ENCODE assay signal across 13 cellular contexts in the genomic region with DNA sequence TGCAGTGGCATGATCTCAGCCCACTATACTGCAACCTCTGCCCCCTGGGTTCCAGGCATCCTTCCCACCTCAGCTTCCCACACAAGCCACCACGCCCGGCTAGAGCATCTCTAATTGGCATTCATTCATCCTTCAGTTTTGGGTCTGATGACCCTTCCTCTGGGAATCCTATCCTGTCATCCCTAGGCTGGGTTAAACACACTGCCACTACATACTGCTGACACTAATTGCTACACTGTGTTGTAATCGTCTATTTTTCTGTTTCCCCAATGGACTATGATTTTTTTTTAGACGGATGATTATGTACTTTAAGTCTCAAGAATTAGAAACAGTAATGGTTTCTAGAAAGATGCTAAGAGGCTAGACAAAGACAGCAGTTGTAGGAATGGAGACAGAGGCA.
DNase-seq lines count a peak whose midpoint lies in the region; TF ChIP-seq lines count a peak whose summit lies in the region.
"Had no signal": no experiment of that assay in that cellular context is flagged by ENCODE, and none has a peak within 500 bp of the region (broad histone marks: within the 10 kb centered on the region; RNA-seq: fewer than 3 reads in every experiment).

No MANE protein-coding gene starts in this region.

- H3K4me1 Mint-ChIP-seq in H9 = peaks cover 35 to 39% of the 10 kb centered on the region in 2 experiments
- H3K4me1 Mint-ChIP-seq: CD4-positive, CD25-positive, alpha-beta regulatory T cell; IgD-negative memory B cell had no signal

- no peaks in the 10 kb centered on the region for H3K79me2 ChIP-seq in H9 (ENCODE audit: insufficient read depth, low read length)

- H3K4me1 ChIP-seq in H9 (ENCODE audit: insufficient read depth, low read length) (peaks cover 3% of the 10 kb centered on the region; the same call in 1 of the 2 replicates), iPS-20b (ENCODE audit: insufficient read depth, low read length) (peaks cover 20% of the 10 kb centered on the region; the same call in 1 of the 2 replicates), neuronal stem cell (ENCODE audit: control insufficient read depth in 2 of 2, insufficient read depth in 1 of 2, low read depth in 1 of 2, low read length in 2 of 2) (peaks cover 8 to 18% of the 10 kb centered on the region in 2 donors), thyroid gland (peaks cover 0 to 4% of the 10 kb centered on the region in 2 donors), prostate gland (replicated peaks) (no peaks in the 10 kb centered on the region)
- H3K4me1 ChIP-seq: BLaER1 treated with 17β-estradiol and CSF1 and Interleukin-3, amounts not matched to agents 10 nM and 100 nM had no signal

- no peak overlapping the region for H2BK20ac ChIP-seq in H9 (ENCODE audit: low read depth, low read length, poor library complexity, severe bottlenecking)

- H2AFZ ChIP-seq in H9 (ENCODE audit: low read length) = no peak overlapping the region
- no peak overlapping the region for H2AFZ ChIP-seq in neuronal stem cell (ENCODE audit: low read length)

- no peak overlapping the region for H3K14ac ChIP-seq in H9 (ENCODE audit: insufficient read depth, low read length)
- no peak overlapping the region for H3K14ac ChIP-seq in neuronal stem cell (ENCODE audit: low read length)

- H3K9me3 ChIP-seq in H9 (ENCODE audit: control insufficient read depth, low read depth, low read length) = no peaks in the 10 kb centered on the region
- H3K9me3 ChIP-seq in iPS-20b (ENCODE audit: insufficient read depth, low read depth, low read length) = no peaks in the 10 kb centered on the region
- H3K9me3 ChIP-seq in neuronal stem cell (replicated peaks in 1 of 2; ENCODE audit: control insufficient read depth in 2 of 2, insufficient read depth in 1 of 2, low read depth in 1 of 2, low read length in 2 of 2) = no peaks in the 10 kb centered on the region
- no peaks in the 10 kb centered on the region for H3K9me3 ChIP-seq in thyroid gland
- H3K9me3 ChIP-seq in prostate gland = no peaks in the 10 kb centered on the region
- H3K9me3 ChIP-seq: BLaER1 treated with 17β-estradiol and CSF1 and Interleukin-3, amounts not matched to agents 10 nM and 100 nM had no signal

- no peak overlapping the region for H2AK5ac ChIP-seq in H9 (ENCODE audit: insufficient read length, low read length)
- H2AK5ac ChIP-seq in neuronal stem cell (ENCODE audit: low read depth, low read length) = no peak overlapping the region

- no peak overlapping the region for H3T11ph ChIP-seq in H9 (ENCODE audit: low read length)

- H3K18ac ChIP-seq in H9 (ENCODE audit: insufficient read length, low read depth, low read length) = no peak overlapping the region
- peak overlapping the region; percentile 32 for H3K18ac ChIP-seq in neuronal stem cell (ENCODE audit: low read length)

- H3K36me3 Mint-ChIP-seq in H9 (ENCODE audit: insufficient read depth in 1 of 3, low read depth in 3 of 3) = no peaks in the 10 kb centered on the region
- H3K36me3 Mint-ChIP-seq: CD4-positive, CD25-positive, alpha-beta regulatory T cell; IgD-negative memory B cell had no signal

- no peaks in the 10 kb centered on the region for H3K27me3 ChIP-seq in H9 (ENCODE audit: insufficient read depth, low read length)
- no peaks in the 10 kb centered on the region for H3K27me3 ChIP-seq in iPS-20b (ENCODE audit: insufficient read depth, low read length)
- no peaks in the 10 kb centered on the region for H3K27me3 ChIP-seq in neuronal stem cell (ENCODE audit: control insufficient read depth in 3 of 3, insufficient read depth in 3 of 3, low read depth in 1 of 3, low read length in 3 of 3)
- no peaks in the 10 kb centered on the region for H3K27me3 ChIP-seq in thyroid gland
- no peaks in the 10 kb centered on the region for H3K27me3 ChIP-seq in prostate gland (replicated peaks; ENCODE audit: insufficient read depth)
- H3K27me3 ChIP-seq: BLaER1 treated with 17β-estradiol and CSF1 and Interleukin-3, amounts not matched to agents 10 nM and 100 nM had no signal

- H4K20me1 ChIP-seq in H9 (ENCODE audit: control insufficient read depth, insufficient read depth, insufficient read length) = no peaks in the 10 kb centered on the region
- H4K20me1 ChIP-seq: BLaER1 treated with 17β-estradiol and CSF1 and Interleukin-3, amounts not matched to agents 10 nM and 100 nM had no signal

- no peak overlapping the region for H3K56ac ChIP-seq in H9 (ENCODE audit: insufficient read length, low read depth, low read length)

- no peak overlapping the region for H2BK15ac ChIP-seq in H9 (ENCODE audit: low read depth, low read length)
- H2BK15ac ChIP-seq in neuronal stem cell (ENCODE audit: low read length) = no peak overlapping the region

- DNase-seq in H9 (no peak), neuronal stem cell (ENCODE audit: low spot score) (no peak), ureter (ENCODE audit: low spot score) (no peak), thyroid gland (no peak), prostate gland (ENCODE audit: low spot score) (no peak), SW 1271 (lab: John Stamatoyannopoulos, UW) (no peak)
- DNase-seq: ACHN; CD4-positive, CD25-positive, alpha-beta regulatory T cell; DMS53; GF-D8 had no signal

- no peak overlapping the region for H3K4me3 ChIP-seq in iPS-20b (ENCODE audit: low read length)
- no peak overlapping the region for H3K4me3 ChIP-seq in neuronal stem cell (ENCODE audit: low read length in 2 of 2)
- H3K4me3 ChIP-seq in thyroid gland (replicated peaks in 1 of 3) = no peak overlapping the region
- no peak overlapping the region for H3K4me3 ChIP-seq in prostate gland
- H3K4me3 ChIP-seq: BLaER1 treated with 17β-estradiol and CSF1 and Interleukin-3, amounts not matched to agents 10 nM and 100 nM had no signal

- no peak overlapping the region for H2BK12ac ChIP-seq in H9 (ENCODE audit: insufficient read length, low read depth, low read length)
- no peak overlapping the region for H2BK12ac ChIP-seq in neuronal stem cell (ENCODE audit: low read length)

- H3K4me2 ChIP-seq in H9 (ENCODE audit: insufficient read depth, insufficient read length, low read length) (no peak overlapping the region), neuronal stem cell (ENCODE audit: insufficient read depth, low read length, poor library complexity, severe bottlenecking) (no peak overlapping the region)
- H3K4me2 ChIP-seq: BLaER1 treated with 17β-estradiol and CSF1 and Interleukin-3, amounts not matched to agents 10 nM and 100 nM had no signal

- no peak overlapping the region for H3K9ac ChIP-seq in H9 (ENCODE audit: extremely low read depth, insufficient read length, low read length)
- peak overlapping the region; percentile 5; the same call in 1 of the 2 replicates for H3K9ac ChIP-seq in iPS-20b (ENCODE audit: low read depth, low read length)
- H3K9ac ChIP-seq in neuronal stem cell (ENCODE audit: low read depth, low read length, poor library complexity) = no peak overlapping the region
- H3K9ac ChIP-seq: BLaER1 treated with 17β-estradiol and CSF1 and Interleukin-3, amounts not matched to agents 10 nM and 100 nM had no signal

- no peak overlapping the region for H3K27ac ChIP-seq in H9 (ENCODE audit: insufficient read length, low read depth, low read length)
- H3K27ac ChIP-seq in iPS-20b (ENCODE audit: low read length) = no peak overlapping the region
- peak overlapping the region; percentile 34 for H3K27ac ChIP-seq in neuronal stem cell (replicated peaks; ENCODE audit: low read length)
- H3K27ac ChIP-seq in thyroid gland = no peak overlapping the region
- H3K27ac ChIP-seq in prostate gland = no peak overlapping the region
- H3K27ac ChIP-seq: BLaER1 treated with 17β-estradiol and CSF1 and Interleukin-3, amounts not matched to agents 10 nM and 100 nM had no signal

- no peaks in the 10 kb centered on the region for H3K79me1 ChIP-seq in H9 (ENCODE audit: insufficient read depth, low read depth, low read length, poor library complexity, severe bottlenecking)
- no peaks in the 10 kb centered on the region for H3K79me1 ChIP-seq in neuronal stem cell (ENCODE audit: low read depth, low read length)

- H3K36me3 ChIP-seq in iPS-20b (ENCODE audit: insufficient read depth, low read depth, low read length) (no peaks in the 10 kb centered on the region), neuronal stem cell (replicated peaks in 1 of 2; ENCODE audit: control insufficient read depth in 2 of 2, insufficient read depth in 2 of 2, low read length in 2 of 2) (no peaks in the 10 kb centered on the region), thyroid gland (no peaks in the 10 kb centered on the region), prostate gland (no peaks in the 10 kb centered on the region)
- H3K36me3 ChIP-seq: BLaER1 treated with 17β-estradiol and CSF1 and Interleukin-3, amounts not matched to agents 10 nM and 100 nM had no signal

- H3K9me3 Mint-ChIP-seq in H9 = no peaks in the 10 kb centered on the region
- H3K9me3 Mint-ChIP-seq: IgD-negative memory B cell had no signal

- no peak overlapping the region for H4K8ac ChIP-seq in H9 (replicated peaks; ENCODE audit: insufficient read length, low read depth, low read length)
- no peak overlapping the region for H4K8ac ChIP-seq in neuronal stem cell (ENCODE audit: low read depth, low read length)

- no peak overlapping the region for H4K91ac ChIP-seq in H9 (ENCODE audit: insufficient read length, low read depth, low read length)
- H4K91ac ChIP-seq in neuronal stem cell (ENCODE audit: low read depth, low read length, poor library complexity) = no peak overlapping the region

- H4K5ac ChIP-seq in H9 (ENCODE audit: insufficient read length, low read depth, low read length) = no peak overlapping the region

- no peak overlapping the region for H3K23ac ChIP-seq in H9 (ENCODE audit: insufficient read length, low read depth, low read length)
- no peak overlapping the region for H3K23ac ChIP-seq in neuronal stem cell (ENCODE audit: low read depth, low read length, poor library complexity)

- intact Hi-C loops in thyroid gland (cut with DNase I) (no loop called here), prostate gland (cut with DNase I) (no loop called here)

- TF ChIP-seq CTCF in H9 (conservative IDR thresholded peaks at IDR 0.05) = no peak
- TF ChIP-seq CTCF in thyroid gland (IDR thresholded peaks at IDR 0.05) = no peak
- no peak for TF ChIP-seq CTCF in prostate gland (IDR thresholded peaks at IDR 0.05)

- no peaks in the 10 kb centered on the region for H3K27me3 Mint-ChIP-seq in H9 (ENCODE audit: low read depth)
- H3K27me3 Mint-ChIP-seq: CD4-positive, CD25-positive, alpha-beta regulatory T cell had no signal

- H3K4ac ChIP-seq in H9 (ENCODE audit: low read depth, low read length) (no peak overlapping the region), neuronal stem cell (ENCODE audit: low read length) (no peak overlapping the region)

- H2BK120ac ChIP-seq in H9 (ENCODE audit: low read depth, low read length, poor library complexity, severe bottlenecking) = no peak overlapping the region
- H2BK120ac ChIP-seq in neuronal stem cell (ENCODE audit: low read depth, low read length) = no peak overlapping the region

- no peaks in the 10 kb centered on the region for H3K23me2 ChIP-seq in H9 (ENCODE audit: insufficient read length, low read depth, low read length, poor library complexity, severe bottlenecking)

- H3K4me3 Mint-ChIP-seq in H9 = no peak overlapping the region
- H3K4me3 Mint-ChIP-seq: CD4-positive, CD25-positive, alpha-beta regulatory T cell; IgD-negative memory B cell had no signal

- H3K27ac Mint-ChIP-seq in H9 = peak overlapping the region; percentile 45 to 62 (median 50); a peak in 4 of 7 replicates
- H3K27ac Mint-ChIP-seq: CD4-positive, CD25-positive, alpha-beta regulatory T cell; IgD-negative memory B cell had no signal

- H2BK5ac ChIP-seq in H9 (ENCODE audit: insufficient read length, low read length) (no peak overlapping the region), neuronal stem cell (ENCODE audit: low read length) (no peak overlapping the region)

- TF ChIP-seq POLR2A in thyroid gland (IDR thresholded peaks at IDR 0.05) (no peak), prostate gland (IDR thresholded peaks at IDR 0.05) (no peak)

- no CpG with 5 or more reads among the region's 4 CpGs for WGBS in H9 (ENCODE audit: extremely low coverage, insufficient read length, low lambda C conversion rate)
- WGBS in neuronal stem cell (ENCODE audit: extremely low coverage in 2 of 2, insufficient read length in 2 of 2, insufficient replicate concordance in 1 of 2), 2 donors = no CpG with 5 or more reads among the region's 4 CpGs
- whole genome bisulfite sequencing in thyroid gland, 2 donors = 46 to 60% methylated on average over 4 of the region's 4 CpGs
- WGBS in prostate gland = 45% methylated on average over 4 of the region's 4 CpGs
